Comparison of ENCODE assay signal across 9 cellular contexts in genomic region chr10:119441151-119441821, GRCh38.
A peak's percentile ranks its signal among the peaks of the same experiment; 100 is the strongest.
DNase-seq lines count a peak whose midpoint lies in the region; ATAC-seq and TF ChIP-seq lines count a peak whose summit lies in the region.
"Had no signal": no experiment of that assay in that cellular context is flagged by ENCODE, and none has a peak within 500 bp of the region (broad histone marks: within the 10 kb centered on the region; RNA-seq: fewer than 3 reads in every experiment).

No MANE protein-coding gene starts in this region.

- no peaks in the 10 kb centered on the region for H3K27me3 Mint-ChIP-seq in activated CD4-positive, alpha-beta T cell treated with anti-CD3 and anti-CD28 coated beads, Interleukin-2, amount 10 ng/mL, durations not matched to agents 24 days and 14 days

- peaks cover 17% of the 10 kb centered on the region for H3K36me3 Mint-ChIP-seq in activated CD4-positive, alpha-beta T cell treated with anti-CD3 and anti-CD28 coated beads, Interleukin-2, amount 10 ng/mL, durations not matched to agents 24 days and 14 days (ENCODE audit: low read depth)

- dilution Hi-C loops in mammary epithelial cell (cut with HindIII; ENCODE audit: low sequenced_read_pairs) = no loop called here

- H3K27ac ChIP-seq in mammary epithelial cell (ENCODE audit: insufficient read depth, low read depth, low read length) (no peak overlapping the region), stomach (peak overlapping the region; percentile 39 to 78 (median 67))
- H3K27ac ChIP-seq: cardiac muscle cell had no signal

- WGBS in mammary epithelial cell (ENCODE audit: low coverage, missing lambda C conversion rate) = 21% methylated on average over 7 of the region's 18 CpGs
- 65 to 76% (median 66%) methylated on average over 11 to 18 of the region's 18 CpGs for WGBS in stomach, 5 donors

- TF ChIP-seq CTCF in mammary epithelial cell (conservative IDR thresholded peaks at IDR 0.05 in 1 of 2, IDR thresholded peaks at IDR 0.05 in 1 of 2; ENCODE audit: extremely low read depth in 1 of 2, insufficient read depth in 1 of 2, low read depth in 1 of 2, low read length in 2 of 2) = no peak
- no peak for TF ChIP-seq CTCF in stomach (IDR thresholded peaks at IDR 0.05)

- TF ChIP-seq POLR2A in stomach (IDR thresholded peaks at IDR 0.05) = no peak

- H3K9me3 ChIP-seq in mammary epithelial cell (replicated peaks; ENCODE audit: insufficient read depth, low read length) (no peaks in the 10 kb centered on the region), stomach (no peaks in the 10 kb centered on the region)

- no peaks in the 10 kb centered on the region for H3K9me3 Mint-ChIP-seq in activated CD4-positive, alpha-beta T cell treated with anti-CD3 and anti-CD28 coated beads, Interleukin-2, amount 10 ng/mL, durations not matched to agents 24 days and 14 days

- no peak for ATAC-seq in HG02938 (IDR thresholded peaks at IDR 0.05; ENCODE audit: unreplicated experiment)
- no peak for ATAC-seq in GM18870 (IDR thresholded peaks at IDR 0.05; ENCODE audit: unreplicated experiment)

- intact Hi-C loops in mammary epithelial cell (cut with micrococcal nuclease) (no loop called here), stomach (cut with DNase I; ENCODE audit: low total_unique reads) (loop anchor here (10.0 kb wide), 1 partner anchor 236 kb away; the partner anchor contains the start of gene GRK5)
- intact Hi-C loops in activated CD4-positive, alpha-beta T cell treated with anti-CD3 and anti-CD28 coated beads, Interleukin-2, amount 10 ng/mL, durations not matched to agents 24 days and 14 days (cut with micrococcal nuclease) = no loop called here

- H3K4me1 Mint-ChIP-seq in activated CD4-positive, alpha-beta T cell treated with anti-CD3 and anti-CD28 coated beads, Interleukin-2, amount 10 ng/mL, durations not matched to agents 24 days and 14 days = peaks cover 9% of the 10 kb centered on the region

- H3K4me1 ChIP-seq in mammary epithelial cell (ENCODE audit: insufficient read depth, low read length) = peaks cover 9% of the 10 kb centered on the region
- peaks cover 0 to 6% (median 3%) of the 10 kb centered on the region in 4 donors for H3K4me1 ChIP-seq in stomach

- no peak overlapping the region for H2AFZ ChIP-seq in mammary epithelial cell (ENCODE audit: low read depth, low read length)

- H3K79me2 ChIP-seq in mammary epithelial cell (ENCODE audit: insufficient read depth, low read length) = no peaks in the 10 kb centered on the region

- H3K27me3 ChIP-seq in mammary epithelial cell (ENCODE audit: insufficient read depth, low read length) (no peaks in the 10 kb centered on the region), stomach (no peaks in the 10 kb centered on the region)
- H3K27me3 ChIP-seq: cardiac muscle cell had no signal

- no peak overlapping the region for H3K9ac ChIP-seq in mammary epithelial cell (ENCODE audit: insufficient read depth, low read length)

- no TSS peak for BruUV-seq in mammary epithelial cell (replicated peaks; lab: Mats Ljungman, UMichigan)

- H3K4me3 ChIP-seq in mammary epithelial cell (replicated peaks in 1 of 3; ENCODE audit: insufficient read depth in 1 of 3, low read depth in 2 of 3, low read length in 3 of 3) (no peak overlapping the region), stomach (no peak overlapping the region)
- H3K4me3 ChIP-seq: cardiac muscle cell had no signal

- in situ Hi-C loops in mammary epithelial cell (cut with MboI; ENCODE audit: low sequenced_read_pairs in 2 of 2) = no loop called here

- DNase-seq in GM04503 (ENCODE audit: low read depth) = peak; percentile 93
- DNase-seq in mammary epithelial cell = peak; percentile 26
- peak; percentile 7 for DNase-seq in kidney tubule cell (ENCODE audit: low spot score)
- DNase-seq in stomach = no peak
- no peak for DNase-seq in activated CD4-positive, alpha-beta T cell treated with anti-CD3 and anti-CD28 coated beads, Interleukin-2, amount 10 ng/mL, durations not matched to agents 24 days and 14 days
- no peak for DNase-seq in GF-D8 (lab: John Stamatoyannopoulos, UW)

- H4K20me1 ChIP-seq in mammary epithelial cell (ENCODE audit: insufficient read depth, low read length) = no peaks in the 10 kb centered on the region

- TF ChIP-seq EP300 in stomach (IDR thresholded peaks at IDR 0.05) = no peak

- H3K4me2 ChIP-seq in mammary epithelial cell (ENCODE audit: insufficient read depth, low read depth, low read length) = no peak overlapping the region

- H3K36me3 ChIP-seq in mammary epithelial cell (ENCODE audit: insufficient read depth, low read length) = no peaks in the 10 kb centered on the region
- H3K36me3 ChIP-seq in stomach = peaks cover 0 to 82% (median 75%) of the 10 kb centered on the region in 4 donors
- H3K36me3 ChIP-seq: cardiac muscle cell had no signal

- CTCF ChIA-PET in mammary epithelial cell (lab: Charles Lee; ENCODE audit: low non-redundant PET) = interaction anchor here (0.6 kb wide), 1 partner anchor 643 kb away, joined by 4 read pairs; no protein-coding TSS in a partner anchor

- no peak overlapping the region for H3K27ac Mint-ChIP-seq in activated CD4-positive, alpha-beta T cell treated with anti-CD3 and anti-CD28 coated beads, Interleukin-2, amount 10 ng/mL, durations not matched to agents 24 days and 14 days

- no peak overlapping the region for H3K4me3 Mint-ChIP-seq in activated CD4-positive, alpha-beta T cell treated with anti-CD3 and anti-CD28 coated beads, Interleukin-2, amount 10 ng/mL, durations not matched to agents 24 days and 14 days

Comparison
In these comparisons a context has a peak if more than half of its experiments do, and no peak if none do; other contexts are left out.
1. DNase-seq: peak in GM04503 (single experiment), mammary epithelial cell (single experiment) and kidney tubule cell (single experiment); none in stomach (single experiment), activated CD4-positive, alpha-beta T cell treated with anti-CD3 and anti-CD28 coated beads, Interleukin-2, amount 10 ng/mL, durations not matched to agents 24 days and 14 days (single experiment) and GF-D8 (single experiment).